27 cellular contexts compared by ENCODE assay signal in the genomic region with DNA sequence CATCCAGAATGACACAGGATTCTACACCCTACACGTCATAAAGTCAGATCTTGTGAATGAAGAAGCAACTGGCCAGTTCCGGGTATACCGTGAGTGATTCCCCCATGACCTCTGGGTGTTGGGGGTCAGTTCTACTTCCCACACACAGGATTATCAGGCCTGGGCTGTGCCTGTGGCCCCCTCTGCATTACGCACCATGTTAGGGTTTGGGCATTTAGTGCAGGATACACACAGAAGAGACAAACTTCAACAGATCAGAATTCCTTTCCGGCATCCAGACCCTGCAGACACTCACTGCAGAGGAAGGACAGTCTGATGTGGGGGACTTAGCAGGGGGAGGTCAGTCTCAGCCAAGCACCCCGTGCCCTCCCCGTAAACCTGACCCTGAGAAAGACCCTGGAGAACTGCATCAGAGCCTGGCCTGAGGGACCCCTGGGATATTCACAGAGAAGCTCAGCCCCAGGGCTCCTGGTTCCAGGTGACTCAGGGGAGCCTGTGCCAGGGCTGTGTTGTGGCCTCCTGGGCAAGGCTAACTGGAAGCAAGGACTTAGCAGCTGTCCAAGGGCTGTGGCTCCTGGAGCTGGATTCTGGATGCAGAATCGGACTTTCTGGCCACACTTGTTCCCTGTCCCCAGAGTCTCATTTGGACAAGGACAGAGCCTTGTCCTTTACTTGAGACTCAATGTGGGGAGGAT. TPM values are rescaled to one million over a fixed set of nuclear protein-coding genes. Genes with fewer than 3 reads are reported as not detected.
DNase-seq lines count a peak whose midpoint lies in the region; ATAC-seq, FAIRE-seq and TF ChIP-seq lines count a peak whose summit lies in the region.
"Had no signal": no experiment of that assay in that cellular context is flagged by ENCODE, and none has a peak within 500 bp of the region (broad histone marks: within the 10 kb centered on the region; RNA-seq: fewer than 3 reads in every experiment).

No MANE protein-coding gene starts in this region.

- peaks cover 4% of the 10 kb centered on the region for H3K4me1 Mint-ChIP-seq in activated B cell treated with CpG ODN at 0.5 μM for 24 hours

- H3K4me3 Mint-ChIP-seq in activated B cell treated with CpG ODN at 0.5 μM for 24 hours = no peak overlapping the region
- H3K4me3 Mint-ChIP-seq: CD8-positive, alpha-beta T cell; IgD-negative memory B cell had no signal

- 48% methylated on average over 8 of the region's 8 CpGs for WGBS in A549 (ENCODE audit: missing lambda C conversion rate)

- H3K27ac ChIP-seq in A549 (no peak overlapping the region), lower lobe of right lung (no peak overlapping the region), rectal smooth muscle tissue (ENCODE audit: low read depth, low read length) (no peak overlapping the region)
- H3K27ac ChIP-seq: BLaER1 treated with 17β-estradiol and CSF1 and Interleukin-3, amounts not matched to agents 10 nM and 100 nM had no signal

- intact Hi-C loops in activated B cell treated with CpG ODN at 0.5 μM for 24 hours (cut with micrococcal nuclease) (no loop called here), lower lobe of right lung (cut with DNase I) (no loop called here)

- H3K27me3 ChIP-seq in lower lobe of right lung (ENCODE audit: low read depth) = peaks cover 11% of the 10 kb centered on the region
- peaks cover 5% of the 10 kb centered on the region for H3K27me3 ChIP-seq in rectal smooth muscle tissue (ENCODE audit: control insufficient read depth, insufficient read depth, low read length)
- H3K27me3 ChIP-seq: Peyer's patch had no signal

- TF ChIP-seq POLR2A in A549 (IDR thresholded peaks at IDR 0.05; ENCODE audit: low read length) = no peak

- H3K36me3 Mint-ChIP-seq in activated B cell treated with CpG ODN at 0.5 μM for 24 hours (ENCODE audit: low read depth) = no peaks in the 10 kb centered on the region
- H3K36me3 Mint-ChIP-seq: CD8-positive, alpha-beta T cell; IgD-negative memory B cell had no signal

- H3K9me3 ChIP-seq in A549 (no peaks in the 10 kb centered on the region), lower lobe of right lung (no peaks in the 10 kb centered on the region)
- H3K9me3 ChIP-seq: BLaER1 treated with 17β-estradiol and CSF1 and Interleukin-3, amounts not matched to agents 10 nM and 100 nM; Peyer's patch had no signal

- CTCF ChIA-PET in A549 (lab: Yijun Ruan, JAX) (interaction anchor here (0.9 to 15.7 kb wide), 14 partner anchors 8 to 126 kb away, joined by 3 to 358 read pairs (median 6); a partner anchor contains a TSS), activated B cell treated with CpG ODN at 0.5 μM for 24 hours (lab: Charles Lee) (no interaction called here)

- H3K4me1 ChIP-seq in A549 (peaks cover 3% of the 10 kb centered on the region; the same call in 2 of the 3 replicates), lower lobe of right lung (no peaks in the 10 kb centered on the region), rectal smooth muscle tissue (ENCODE audit: control insufficient read depth, insufficient read depth, low read length) (no peaks in the 10 kb centered on the region)

- DNase-seq in A549 (ENCODE audit: low read depth in 1 of 2, low spot score in 1 of 2) = no peak
- peak; percentile 7 for DNase-seq in activated B cell treated with CpG ODN at 0.5 μM for 24 hours
- DNase-seq in lower lobe of right lung = no peak
- no peak for DNase-seq in putamen (ENCODE audit: low spot score)
- no peak for DNase-seq in NCI-H146 (lab: John Stamatoyannopoulos, UW)
- DNase-seq: Calu3; CD8-positive, alpha-beta T cell; DMS153; MV-4-11; NCI-H1105 treated with DMSO at 0.1 percent for 48 hours; NCI-H1694; NCI-H2081; NCI-H2171; NCI-H345; NCI-H524; NCI-H774 had no signal

- FAIRE-seq in A549 (lab: Jason Lieb, UNC) = peak; percentile 88
- FAIRE-seq: G401.6, H1 had no signal

- TF ChIP-seq EP300 in A549 (IDR thresholded peaks at IDR 0.05) = no peak

- no peak overlapping the region for H3K4me3 ChIP-seq in A549
- H3K4me3 ChIP-seq in lower lobe of right lung = peak overlapping the region; percentile 4
- H3K4me3 ChIP-seq in rectal smooth muscle tissue (ENCODE audit: low read length) = peak overlapping the region; percentile 54
- H3K4me3 ChIP-seq: BLaER1 treated with 17β-estradiol and CSF1 and Interleukin-3, amounts not matched to agents 10 nM and 100 nM had no signal

- H3K9ac ChIP-seq in rectal smooth muscle tissue (ENCODE audit: low read length) = peak overlapping the region; percentile 59
- H3K9ac ChIP-seq: BLaER1 treated with 17β-estradiol and CSF1 and Interleukin-3, amounts not matched to agents 10 nM and 100 nM had no signal

- H3K36me3 ChIP-seq in lower lobe of right lung = no peaks in the 10 kb centered on the region
- no peaks in the 10 kb centered on the region for H3K36me3 ChIP-seq in rectal smooth muscle tissue (ENCODE audit: control insufficient read depth, insufficient read depth, low read length)
- H3K36me3 ChIP-seq: BLaER1 treated with 17β-estradiol and CSF1 and Interleukin-3, amounts not matched to agents 10 nM and 100 nM; Peyer's patch had no signal

- H3K27me3 Mint-ChIP-seq in activated B cell treated with CpG ODN at 0.5 μM for 24 hours = peaks cover 49% of the 10 kb centered on the region

- H3K27ac Mint-ChIP-seq in activated B cell treated with CpG ODN at 0.5 μM for 24 hours = no peak overlapping the region
- H3K27ac Mint-ChIP-seq: CD8-positive, alpha-beta T cell; IgD-negative memory B cell had no signal

- POLR2A ChIA-PET in A549 (lab: Yijun Ruan, JAX) (no interaction called here), activated B cell treated with CpG ODN at 0.5 μM for 24 hours (lab: Charles Lee) (no interaction called here)

- no peaks in the 10 kb centered on the region for H3K9me3 Mint-ChIP-seq in activated B cell treated with CpG ODN at 0.5 μM for 24 hours
- H3K9me3 Mint-ChIP-seq: CD8-positive, alpha-beta T cell had no signal

- no peak for ATAC-seq in A549
- ATAC-seq in activated B cell treated with CpG ODN at 0.5 μM for 24 hours (ENCODE audit: low read depth) = no peak
- no peak for ATAC-seq in lower lobe of right lung
- no peak for ATAC-seq in HG03039 (IDR thresholded peaks at IDR 0.05; ENCODE audit: unreplicated experiment)
- ATAC-seq: CD8-positive, alpha-beta T cell; HCT116 had no signal

- no peak overlapping the region for H3K4me2 ChIP-seq in A549
- H3K4me2 ChIP-seq: BLaER1 treated with 17β-estradiol and CSF1 and Interleukin-3, amounts not matched to agents 10 nM and 100 nM had no signal

- no peak for TF ChIP-seq RAD21 in A549 (conservative IDR thresholded peaks at IDR 0.05 in 1 of 2, IDR thresholded peaks at IDR 0.05 in 1 of 2)

- TF ChIP-seq CTCF in A549 (IDR thresholded peaks at IDR 0.05) (no peak), activated B cell treated with CpG ODN at 0.5 μM for 24 hours (IDR thresholded peaks at IDR 0.05) (no peak), lower lobe of right lung (IDR thresholded peaks at IDR 0.05) (no peak)

TF ChIP-seq in A549, 52 proteins besides CTCF, POLR2A, EP300 and RAD21 (continues in another document):
- TF ChIP-seq HOXB13 (CRISPR knock-in tag; IDR thresholded peaks at IDR 0.05; ENCODE audit: low read depth) (no peak), CEBPB (IDR thresholded peaks at IDR 0.05) (no peak)
- TF ChIP-seq, protein P1, sequence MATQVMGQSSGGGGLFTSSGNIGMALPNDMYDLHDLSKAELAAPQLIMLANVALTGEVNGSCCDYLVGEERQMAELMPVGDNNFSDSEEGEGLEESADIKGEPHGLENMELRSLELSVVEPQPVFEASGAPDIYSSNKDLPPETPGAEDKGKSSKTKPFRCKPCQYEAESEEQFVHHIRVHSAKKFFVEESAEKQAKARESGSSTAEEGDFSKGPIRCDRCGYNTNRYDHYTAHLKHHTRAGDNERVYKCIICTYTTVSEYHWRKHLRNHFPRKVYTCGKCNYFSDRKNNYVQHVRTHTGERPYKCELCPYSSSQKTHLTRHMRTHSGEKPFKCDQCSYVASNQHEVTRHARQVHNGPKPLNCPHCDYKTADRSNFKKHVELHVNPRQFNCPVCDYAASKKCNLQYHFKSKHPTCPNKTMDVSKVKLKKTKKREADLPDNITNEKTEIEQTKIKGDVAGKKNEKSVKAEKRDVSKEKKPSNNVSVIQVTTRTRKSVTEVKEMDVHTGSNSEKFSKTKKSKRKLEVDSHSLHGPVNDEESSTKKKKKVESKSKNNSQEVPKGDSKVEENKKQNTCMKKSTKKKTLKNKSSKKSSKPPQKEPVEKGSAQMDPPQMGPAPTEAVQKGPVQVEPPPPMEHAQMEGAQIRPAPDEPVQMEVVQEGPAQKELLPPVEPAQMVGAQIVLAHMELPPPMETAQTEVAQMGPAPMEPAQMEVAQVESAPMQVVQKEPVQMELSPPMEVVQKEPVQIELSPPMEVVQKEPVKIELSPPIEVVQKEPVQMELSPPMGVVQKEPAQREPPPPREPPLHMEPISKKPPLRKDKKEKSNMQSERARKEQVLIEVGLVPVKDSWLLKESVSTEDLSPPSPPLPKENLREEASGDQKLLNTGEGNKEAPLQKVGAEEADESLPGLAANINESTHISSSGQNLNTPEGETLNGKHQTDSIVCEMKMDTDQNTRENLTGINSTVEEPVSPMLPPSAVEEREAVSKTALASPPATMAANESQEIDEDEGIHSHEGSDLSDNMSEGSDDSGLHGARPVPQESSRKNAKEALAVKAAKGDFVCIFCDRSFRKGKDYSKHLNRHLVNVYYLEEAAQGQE (IDR thresholded peaks at IDR 0.05) = no peak

RNA-seq across cellular contexts. Expression of a gene that starts 1.7 kb away (rescaled TPM):
- polyA plus RNA-seq in A549 (2011; rRNA removed) = 1.3 and 2.3 TPM in 2 replicates
- 0.16 and 0.22 TPM in 2 replicates for polyA plus RNA-seq in A549 (2012; cell fraction: cytosol; rRNA removed)
- polyA plus RNA-seq in A549 (2012; cell fraction: nucleus; rRNA removed) = 0.40 and 0.62 TPM in 2 replicates
- 0.12 TPM in 1 of 3 replicates, not detected in the others for polyA plus RNA-seq in A549 (2017; fragmentation: RNase III; extraction: RNeasy Plus Mini Kit Qiagen cat#74134 plus additional on column Dnase treatment)
- 0.78 and 1.4 TPM in 2 replicates for polyA minus RNA-seq in A549 (2011; rRNA and poly(A)+ RNA removed)
- total RNA-seq in activated B cell treated with CpG ODN at 0.5 μM for 24 hours = not detected in 2 replicates
- total RNA-seq in lower lobe of right lung = 99.7 TPM
- total RNA-seq: CD8-positive, alpha-beta T cell; Daoy; H1; M059J; OCI-LY7 had no signal
- polyA plus RNA-seq: H1, IgD-negative memory B cell had no signal

RNA-seq across cellular contexts. Expression of a gene that starts 22.0 kb away (rescaled TPM):
- 0.04 TPM in 1 of 2 replicates, not detected in the other for polyA plus RNA-seq in A549 (2011; rRNA removed)
- not detected in 2 replicates for polyA plus RNA-seq in A549 (2012; cell fraction: cytosol; rRNA removed)
- polyA plus RNA-seq in A549 (2012; cell fraction: nucleus; rRNA removed) = not detected in 2 replicates
- polyA plus RNA-seq in A549 (2017; fragmentation: RNase III; extraction: RNeasy Plus Mini Kit Qiagen cat#74134 plus additional on column Dnase treatment) = 0.05 TPM in 1 of 3 replicates, not detected in the others
- not detected in 2 replicates for polyA minus RNA-seq in A549 (2011; rRNA and poly(A)+ RNA removed)
- total RNA-seq in activated B cell treated with CpG ODN at 0.5 μM for 24 hours = not detected in 2 replicates
- total RNA-seq in lower lobe of right lung = not detected
- total RNA-seq: CD8-positive, alpha-beta T cell; Daoy; H1; M059J; OCI-LY7; Peyer's patch had no signal
- polyA plus RNA-seq: H1, IgD-negative memory B cell had no signal

RNA-seq across cellular contexts. Expression of a gene that starts 45.2 kb away (rescaled TPM):
- 17.7 and 26.7 TPM in 2 replicates for polyA plus RNA-seq in A549 (2011; rRNA removed)
- 2.0 and 3.5 TPM in 2 replicates for polyA plus RNA-seq in A549 (2012; cell fraction: cytosol; rRNA removed)
- 1.9 and 4.5 TPM in 2 replicates for polyA plus RNA-seq in A549 (2012; cell fraction: nucleus; rRNA removed)
- 0.51 to 0.97 TPM (median 0.53 TPM) in 3 replicates for polyA plus RNA-seq in A549 (2017; fragmentation: RNase III; extraction: RNeasy Plus Mini Kit Qiagen cat#74134 plus additional on column Dnase treatment)
- 7.7 and 15.8 TPM in 2 replicates for polyA minus RNA-seq in A549 (2011; rRNA and poly(A)+ RNA removed)
- not detected in 2 replicates for total RNA-seq in activated B cell treated with CpG ODN at 0.5 μM for 24 hours
- 369 TPM for total RNA-seq in lower lobe of right lung
- total RNA-seq: CD8-positive, alpha-beta T cell; Daoy; H1; M059J; OCI-LY7 had no signal
- polyA plus RNA-seq: H1, IgD-negative memory B cell had no signal

Comparison
In these comparisons a context has a peak if more than half of its experiments do, and no peak if none do; other contexts are left out.
1. RNA of a gene that starts 1.7 kb away (total RNA-seq): 99.7 TPM in lower lobe of right lung (single experiment); not detected in activated B cell treated with CpG ODN at 0.5 μM for 24 hours; every median in the first group is over 100 times any median in the second.
2. RNA of a gene that starts 45.2 kb away (total RNA-seq): 369 TPM in lower lobe of right lung (single experiment); not detected in activated B cell treated with CpG ODN at 0.5 μM for 24 hours; every median in the first group is over 100 times any median in the second.